ENCODE assay signal across 5 cellular contexts in genomic region chr3:148044141-148044540, GRCh38.
"Had no signal": no experiment of that assay in that cellular context is flagged by ENCODE, and none has a peak within 500 bp of the region (broad histone marks: within the 10 kb centered on the region; RNA-seq: fewer than 3 reads in every experiment).

No MANE protein-coding gene starts in this region.

- H3K4me2 ChIP-seq: GM23338 had no signal

- H2AFZ ChIP-seq: GM23338 had no signal

- H3K4me3 ChIP-seq: GM23338, K562 had no signal

- DNase-seq: H9, HCEC 1CT, IMR-90 had no signal
